ENCODE assay signal across 16 cellular contexts in genomic region chr14:101110729-101111619, GRCh38.
DNase-seq lines count a peak whose midpoint lies in the region; ATAC-seq, FAIRE-seq and TF ChIP-seq lines count a peak whose summit lies in the region.
"Had no signal": no experiment of that assay in that cellular context is flagged by ENCODE, and none has a peak within 500 bp of the region (broad histone marks: within the 10 kb centered on the region; RNA-seq: fewer than 3 reads in every experiment).

No MANE protein-coding gene starts in this region.

- FAIRE-seq in HepG2 (lab: Jason Lieb, UNC): no peak

- DNase-seq in right lobe of liver: peak in 2 of 3 donors; percentile 31 to 44
- no peak for DNase-seq in HepG2 (ENCODE audit: low spot score)
- peak; percentile 62 for DNase-seq in coronary artery (ENCODE audit: low spot score)
- DNase-seq in osteocyte (ENCODE audit: extremely low spot score, unreplicated experiment): peak; percentile 78
- DNase-seq in NCI-H1694 (lab: John Stamatoyannopoulos, UW): no peak
- DNase-seq in foreskin melanocyte: no peak
- DNase-seq: activated CD4-positive, alpha-beta T cell treated with anti-CD3 and anti-CD28 coated beads for 48 hours; activated T-cell treated with anti-CD3 and anti-CD28 coated beads, Interleukin-2, amount 50 U/mL, for 24 hours; HCEC 1CT; NCI-H187 treated with DMSO at 0.1 percent for 48 hours; NK-92 treated with Interleukin-12 subunit alpha and Interleukin-12 subunit beta, amount 100 ng/mL, for 24 hours; stimulated activated naive B cell treated with anti-CD40 and anti-IgM and Interleukin-4, amounts not matched to agents 10 μg/mL and 1 μg/mL and 100 μg/mL, for 72 hours; trophoblast cell had no signal

- no peak for TF ChIP-seq RAD21 in HepG2 (CRISPR knock-in tag; IDR thresholded peaks at IDR 0.05)

- POLR2A ChIA-PET in HepG2 (lab: Yijun Ruan, JAX): no interaction called here

- H3K9me3 ChIP-seq in right lobe of liver (no peaks in the 10 kb centered on the region), HepG2 (ENCODE audit: low read length) (no peaks in the 10 kb centered on the region)

- TF ChIP-seq EP300 in HepG2 (IDR thresholded peaks at IDR 0.05; ENCODE audit: low read depth in 2 of 2, low read length in 2 of 2) (no peak), HepG2 (CRISPR knock-in tag; IDR thresholded peaks at IDR 0.05; ENCODE audit: borderline replicate concordance) (no peak)

- no peak overlapping the region for H2AFZ ChIP-seq in HepG2 (ENCODE audit: low read length)

- no peaks in the 10 kb centered on the region for H3K27me3 ChIP-seq in right lobe of liver
- peaks cover 4 to 41% of the 10 kb centered on the region in 2 experiments; a peak in 4 of 5 replicates for H3K27me3 ChIP-seq in HepG2 (ENCODE audit: control insufficient read depth in 1 of 2, insufficient read depth in 2 of 2, low read length in 2 of 2)

- TF ChIP-seq CTCF in right lobe of liver (IDR thresholded peaks at IDR 0.05) (no peak), HepG2 (CRISPR knock-in tag; IDR thresholded peaks at IDR 0.05) (no peak), coronary artery (IDR thresholded peaks at IDR 0.05) (no peak), osteocyte (IDR thresholded peaks at IDR 0.05) (no peak)

- H3K4me1 ChIP-seq in right lobe of liver: no peaks in the 10 kb centered on the region
- no peaks in the 10 kb centered on the region for H3K4me1 ChIP-seq in HepG2 (ENCODE audit: insufficient read depth, low read length)

- no TSS peak for BruUV-seq in HepG2 (replicated peaks; lab: Mats Ljungman, UMichigan)

- H3K4me1 Mint-ChIP-seq in osteocyte (ENCODE audit: unreplicated experiment): no peaks in the 10 kb centered on the region
- H3K4me1 Mint-ChIP-seq: stimulated activated naive B cell treated with anti-CD40 and anti-IgM and Interleukin-4, amounts not matched to agents 10 μg/mL and 1 μg/mL and 100 μg/mL, for 72 hours had no signal

- no peak overlapping the region for H3K4me2 ChIP-seq in HepG2 (ENCODE audit: low read depth, low read length)

- H3K27ac ChIP-seq in right lobe of liver (no peak overlapping the region), HepG2 (ENCODE audit: extremely low read length, insufficient read depth, low read length) (no peak overlapping the region), coronary artery (no peak overlapping the region)

- peaks cover 4% of the 10 kb centered on the region for H3K27me3 Mint-ChIP-seq in osteocyte (ENCODE audit: unreplicated experiment)
- H3K27me3 Mint-ChIP-seq: activated T-cell treated with anti-CD3 and anti-CD28 coated beads, Interleukin-2, amount 50 U/mL, for 24 hours; stimulated activated naive B cell treated with anti-CD40 and anti-IgM and Interleukin-4, amounts not matched to agents 10 μg/mL and 1 μg/mL and 100 μg/mL, for 72 hours had no signal

- no peak overlapping the region for H3K27ac Mint-ChIP-seq in osteocyte (ENCODE audit: unreplicated experiment)
- H3K27ac Mint-ChIP-seq: activated T-cell treated with anti-CD3 and anti-CD28 coated beads, Interleukin-2, amount 50 U/mL, for 24 hours; stimulated activated naive B cell treated with anti-CD40 and anti-IgM and Interleukin-4, amounts not matched to agents 10 μg/mL and 1 μg/mL and 100 μg/mL, for 72 hours had no signal

- in situ Hi-C loops in HepG2 (cut with HindIII; ENCODE audit: extremely low pct_ligation_motif_present, low pct_unique_long_range_greater_than_20kb): no loop called here

- H3K9me3 Mint-ChIP-seq in osteocyte (ENCODE audit: unreplicated experiment): peaks cover 15% of the 10 kb centered on the region
- H3K9me3 Mint-ChIP-seq: activated T-cell treated with anti-CD3 and anti-CD28 coated beads, Interleukin-2, amount 50 U/mL, for 24 hours had no signal

- WGBS in right lobe of liver (ENCODE audit: insufficient coverage, low coverage, low lambda C conversion rate, missing lambda C conversion rate): 42% methylated on average over 5 of the region's 22 CpGs
- WGBS in HepG2 (ENCODE audit: low lambda C conversion rate): 16% methylated on average over 5 of the region's 22 CpGs

- H3K79me2 ChIP-seq in HepG2 (ENCODE audit: insufficient read depth, low read length): no peaks in the 10 kb centered on the region

- intact Hi-C loops in right lobe of liver (cut with DNase I) (no loop called here), HepG2 (cut with micrococcal nuclease; ENCODE audit: unreplicated experiment) (no loop called here)

- TF ChIP-seq POLR2A in right lobe of liver (IDR thresholded peaks at IDR 0.05) (no peak), HepG2 (IDR thresholded peaks at IDR 0.05; ENCODE audit: insufficient read depth in 1 of 2, low read depth in 2 of 2, low read length in 2 of 2) (no peak)

- no peak overlapping the region for H3K4me3 Mint-ChIP-seq in osteocyte (ENCODE audit: unreplicated experiment)
- H3K4me3 Mint-ChIP-seq: activated T-cell treated with anti-CD3 and anti-CD28 coated beads, Interleukin-2, amount 50 U/mL, for 24 hours; nephron; stimulated activated naive B cell treated with anti-CD40 and anti-IgM and Interleukin-4, amounts not matched to agents 10 μg/mL and 1 μg/mL and 100 μg/mL, for 72 hours had no signal

- H3K36me3 Mint-ChIP-seq in osteocyte (ENCODE audit: unreplicated experiment): no peaks in the 10 kb centered on the region
- H3K36me3 Mint-ChIP-seq: stimulated activated naive B cell treated with anti-CD40 and anti-IgM and Interleukin-4, amounts not matched to agents 10 μg/mL and 1 μg/mL and 100 μg/mL, for 72 hours had no signal

- CTCF ChIA-PET in HepG2 (lab: Yijun Ruan, JAX; ENCODE audit: low intra/inter-chr PET ratio, low total read pairs): no interaction called here

- H3K9ac ChIP-seq in HepG2 (ENCODE audit: insufficient read depth, low read depth, low read length): no peak overlapping the region

- ATAC-seq in right lobe of liver (no peak), HepG2 (no peak; the same call in 2 of the 3 replicates), GM21717 (IDR thresholded peaks at IDR 0.05; ENCODE audit: unreplicated experiment) (no peak)
- ATAC-seq: esophagus mucosa; stimulated activated naive B cell treated with anti-CD40 and anti-IgM and Interleukin-4, amounts not matched to agents 10 μg/mL and 1 μg/mL and 100 μg/mL, for 72 hours had no signal

- no peak overlapping the region for H3K4me3 ChIP-seq in right lobe of liver
- no peak overlapping the region for H3K4me3 ChIP-seq in HepG2 (replicated peaks in 1 of 3; ENCODE audit: insufficient read depth in 1 of 3, low read depth in 2 of 3, low read length in 3 of 3)
- H3K4me3 ChIP-seq in coronary artery: no peak overlapping the region

- H3K36me3 ChIP-seq in right lobe of liver: no peaks in the 10 kb centered on the region
- no peaks in the 10 kb centered on the region for H3K36me3 ChIP-seq in HepG2 (replicated peaks in 1 of 2; ENCODE audit: control insufficient read depth in 1 of 2, insufficient read depth in 2 of 2, low read length in 2 of 2)

- H4K20me1 ChIP-seq in HepG2 (ENCODE audit: insufficient read depth, low read length): no peaks in the 10 kb centered on the region

TF ChIP-seq in HepG2, 621 proteins besides CTCF, POLR2A, EP300 and RAD21:
- TF ChIP-seq ZNF350 (CRISPR knock-in tag; IDR thresholded peaks at IDR 0.05; ENCODE audit: borderline replicate concordance, low read depth): no peak
- no peak for TF ChIP-seq ETV5 (CRISPR knock-in tag; IDR thresholded peaks at IDR 0.05; ENCODE audit: borderline replicate concordance)
- no peak for TF ChIP-seq ZNF383 (CRISPR knock-in tag; IDR thresholded peaks at IDR 0.05; ENCODE audit: borderline replicate concordance)
- TF ChIP-seq ZNF335 (CRISPR knock-in tag; IDR thresholded peaks at IDR 0.05): no peak
- no peak for TF ChIP-seq ZNF160 (CRISPR knock-in tag; IDR thresholded peaks at IDR 0.05)
- TF ChIP-seq CREB1 (IDR thresholded peaks at IDR 0.05): no peak
- TF ChIP-seq CREB1 (CRISPR knock-in tag; IDR thresholded peaks at IDR 0.05): no peak
- TF ChIP-seq, protein P1, sequence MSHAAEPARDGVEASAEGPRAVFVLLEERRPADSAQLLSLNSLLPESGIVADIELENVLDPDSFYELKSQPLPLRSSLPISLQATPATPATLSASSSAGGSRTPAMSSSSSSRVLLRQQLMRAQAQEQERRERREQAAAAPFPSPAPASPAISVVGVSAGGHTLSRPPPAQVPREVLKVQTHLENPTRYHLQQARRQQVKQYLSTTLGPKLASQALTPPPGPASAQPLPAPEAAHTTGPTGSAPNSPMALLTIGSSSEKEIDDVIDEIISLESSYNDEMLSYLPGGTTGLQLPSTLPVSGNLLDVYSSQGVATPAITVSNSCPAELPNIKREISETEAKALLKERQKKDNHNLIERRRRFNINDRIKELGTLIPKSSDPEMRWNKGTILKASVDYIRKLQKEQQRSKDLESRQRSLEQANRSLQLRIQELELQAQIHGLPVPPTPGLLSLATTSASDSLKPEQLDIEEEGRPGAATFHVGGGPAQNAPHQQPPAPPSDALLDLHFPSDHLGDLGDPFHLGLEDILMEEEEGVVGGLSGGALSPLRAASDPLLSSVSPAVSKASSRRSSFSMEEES (CRISPR knock-in tag; IDR thresholded peaks at IDR 0.05): no peak
- TF ChIP-seq RFXANK (CRISPR knock-in tag; IDR thresholded peaks at IDR 0.05): no peak
- no peak for TF ChIP-seq PHF21A (CRISPR knock-in tag; IDR thresholded peaks at IDR 0.05)
- TF ChIP-seq, protein P2, sequence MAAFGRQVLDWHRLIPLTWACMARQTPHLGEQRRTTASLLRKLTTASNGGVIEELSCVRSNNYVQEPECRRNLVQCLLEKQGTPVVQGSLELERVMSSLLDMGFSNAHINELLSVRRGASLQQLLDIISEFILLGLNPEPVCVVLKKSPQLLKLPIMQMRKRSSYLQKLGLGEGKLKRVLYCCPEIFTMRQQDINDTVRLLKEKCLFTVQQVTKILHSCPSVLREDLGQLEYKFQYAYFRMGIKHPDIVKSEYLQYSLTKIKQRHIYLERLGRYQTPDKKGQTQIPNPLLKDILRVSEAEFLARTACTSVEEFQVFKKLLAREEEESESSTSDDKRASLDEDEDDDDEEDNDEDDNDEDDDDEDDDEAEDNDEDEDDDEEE (CRISPR knock-in tag; IDR thresholded peaks at IDR 0.05): no peak
- no peak for TF ChIP-seq CHCHD3 (CRISPR knock-in tag; IDR thresholded peaks at IDR 0.05)
- no peak for TF ChIP-seq ZFP82 (CRISPR knock-in tag; IDR thresholded peaks at IDR 0.05; ENCODE audit: borderline replicate concordance)
- TF ChIP-seq EHMT2 (IDR thresholded peaks at IDR 0.05; ENCODE audit: borderline replicate concordance, low read depth, low read length): no peak
- no peak for TF ChIP-seq REXO4 (CRISPR knock-in tag; IDR thresholded peaks at IDR 0.05; ENCODE audit: borderline replicate concordance)
- TF ChIP-seq MBNL3 (CRISPR knock-in tag; conservative IDR thresholded peaks at IDR 0.05): no peak
- no peak for TF ChIP-seq RARA (CRISPR knock-in tag; IDR thresholded peaks at IDR 0.05)
- TF ChIP-seq ZNF605 (CRISPR knock-in tag; IDR thresholded peaks at IDR 0.05): no peak
- no peak for TF ChIP-seq ZNF564 (CRISPR knock-in tag; IDR thresholded peaks at IDR 0.05)
- TF ChIP-seq THAP11 (CRISPR knock-in tag; IDR thresholded peaks at IDR 0.05): no peak

Comparison
In these comparisons a context has a peak if more than half of its experiments do, and no peak if none do; other contexts are left out.
1. DNase-seq: peak in right lobe of liver (2 of 3), coronary artery (single experiment) and osteocyte (single experiment); none in HepG2 (single experiment), NCI-H1694 (single experiment) and foreskin melanocyte (single experiment).